Comparison of ENCODE assay signal across 1 cellular context in the genomic region with DNA sequence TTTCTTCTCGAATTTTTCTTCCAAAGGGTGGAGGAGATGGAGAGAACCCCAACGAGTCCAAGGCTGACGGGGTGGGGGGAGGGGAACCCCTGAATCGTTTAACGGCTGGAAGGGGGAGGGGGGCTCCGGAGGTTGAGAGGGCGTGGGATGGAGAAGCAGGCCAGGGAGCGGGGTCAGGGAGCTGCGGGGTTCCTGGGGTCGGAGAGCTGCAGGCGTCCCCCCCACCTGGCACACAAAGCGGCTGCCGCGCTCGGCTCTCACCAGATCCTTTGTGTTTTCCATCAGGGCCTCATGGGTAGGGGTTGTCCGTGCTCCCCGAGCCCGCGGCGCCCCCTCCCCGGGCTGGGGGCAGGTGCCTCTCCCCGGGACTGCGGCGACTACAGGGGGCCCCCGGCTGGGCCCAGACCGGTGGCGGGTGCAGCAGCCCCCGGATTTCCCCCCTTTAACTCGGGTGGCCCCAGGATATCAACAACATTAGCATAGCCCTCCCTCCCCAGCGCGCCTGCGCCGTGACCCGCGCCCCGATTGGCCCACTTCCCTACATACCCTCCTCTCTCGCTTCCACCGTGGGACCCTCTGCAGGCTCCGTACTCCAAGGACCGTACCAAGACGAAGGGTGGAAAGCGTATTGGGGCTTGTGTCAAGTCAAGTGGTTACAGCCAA.
A peak's percentile ranks its signal among the peaks of the same experiment; 100 is the strongest.
TF ChIP-seq lines count a peak whose summit lies in the region.

A gene (minus strand): TSS at position 476 of the 663 bp plus-strand sequence. CDS start 34,888 bp downstream, outside the sequence.

TF ChIP-seq in HepG2, 621 proteins besides CTCF, POLR2A, EP300 and RAD21 (continued from another document and continues in another):
- TF ChIP-seq, protein P1, sequence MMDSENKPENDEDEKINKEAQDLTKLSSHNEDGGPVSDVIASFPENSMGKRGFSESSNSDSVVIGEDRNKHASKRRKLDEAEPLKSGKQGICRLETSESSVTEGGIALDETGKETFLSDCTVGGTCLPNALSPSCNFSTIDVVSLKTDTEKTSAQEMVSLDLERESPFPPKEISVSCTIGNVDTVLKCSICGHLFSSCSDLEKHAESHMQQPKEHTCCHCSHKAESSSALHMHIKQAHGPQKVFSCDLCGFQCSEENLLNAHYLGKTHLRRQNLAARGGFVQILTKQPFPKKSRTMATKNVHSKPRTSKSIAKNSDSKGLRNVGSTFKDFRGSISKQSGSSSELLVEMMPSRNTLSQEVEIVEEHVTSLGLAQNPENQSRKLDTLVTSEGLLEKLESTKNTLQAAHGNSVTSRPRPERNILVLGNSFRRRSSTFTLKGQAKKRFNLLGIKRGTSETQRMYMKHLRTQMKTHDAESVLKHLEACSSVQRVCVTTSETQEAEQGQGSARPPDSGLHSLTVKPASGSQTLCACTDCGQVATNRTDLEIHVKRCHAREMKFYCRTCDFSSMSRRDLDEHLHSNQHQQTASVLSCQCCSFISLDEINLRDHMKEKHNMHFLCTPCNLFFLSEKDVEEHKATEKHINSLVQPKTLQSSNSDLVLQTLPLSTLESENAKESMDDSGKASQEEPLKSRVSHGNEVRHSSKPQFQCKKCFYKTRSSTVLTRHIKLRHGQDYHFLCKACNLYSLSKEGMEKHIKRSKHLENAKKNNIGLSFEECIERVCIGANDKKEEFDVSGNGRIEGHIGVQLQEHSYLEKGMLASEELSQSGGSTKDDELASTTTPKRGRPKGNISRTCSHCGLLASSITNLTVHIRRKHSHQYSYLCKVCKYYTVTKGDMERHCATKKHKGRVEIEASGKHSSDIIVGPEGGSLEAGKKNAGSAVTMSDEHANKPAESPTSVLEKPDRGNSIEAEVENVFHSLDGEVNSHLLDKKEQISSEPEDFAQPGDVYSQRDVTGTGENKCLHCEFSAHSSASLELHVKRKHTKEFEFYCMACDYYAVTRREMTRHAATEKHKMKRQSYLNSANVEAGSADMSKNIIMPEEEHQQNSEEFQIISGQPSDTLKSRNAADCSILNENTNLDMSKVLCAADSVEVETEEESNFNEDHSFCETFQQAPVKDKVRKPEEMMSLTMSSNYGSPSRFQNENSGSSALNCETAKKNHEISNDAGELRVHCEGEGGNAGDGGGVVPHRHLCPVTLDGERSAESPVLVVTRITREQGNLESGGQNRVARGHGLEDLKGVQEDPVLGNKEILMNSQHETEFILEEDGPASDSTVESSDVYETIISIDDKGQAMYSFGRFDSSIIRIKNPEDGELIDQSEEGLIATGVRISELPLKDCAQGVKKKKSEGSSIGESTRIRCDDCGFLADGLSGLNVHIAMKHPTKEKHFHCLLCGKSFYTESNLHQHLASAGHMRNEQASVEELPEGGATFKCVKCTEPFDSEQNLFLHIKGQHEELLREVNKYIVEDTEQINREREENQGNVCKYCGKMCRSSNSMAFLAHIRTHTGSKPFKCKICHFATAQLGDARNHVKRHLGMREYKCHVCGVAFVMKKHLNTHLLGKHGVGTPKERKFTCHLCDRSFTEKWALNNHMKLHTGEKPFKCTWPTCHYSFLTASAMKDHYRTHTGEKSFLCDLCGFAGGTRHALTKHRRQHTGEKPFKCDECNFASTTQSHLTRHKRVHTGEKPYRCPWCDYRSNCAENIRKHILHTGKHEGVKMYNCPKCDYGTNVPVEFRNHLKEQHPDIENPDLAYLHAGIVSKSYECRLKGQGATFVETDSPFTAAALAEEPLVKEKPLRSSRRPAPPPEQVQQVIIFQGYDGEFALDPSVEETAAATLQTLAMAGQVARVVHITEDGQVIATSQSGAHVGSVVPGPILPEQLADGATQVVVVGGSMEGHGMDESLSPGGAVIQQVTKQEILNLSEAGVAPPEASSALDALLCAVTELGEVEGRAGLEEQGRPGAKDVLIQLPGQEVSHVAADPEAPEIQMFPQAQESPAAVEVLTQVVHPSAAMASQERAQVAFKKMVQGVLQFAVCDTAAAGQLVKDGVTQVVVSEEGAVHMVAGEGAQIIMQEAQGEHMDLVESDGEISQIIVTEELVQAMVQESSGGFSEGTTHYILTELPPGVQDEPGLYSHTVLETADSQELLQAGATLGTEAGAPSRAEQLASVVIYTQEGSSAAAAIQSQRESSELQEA (CRISPR knock-in tag; IDR thresholded peaks at IDR 0.05; ENCODE audit: not compliant biosample characterization): no peak
- no peak for TF ChIP-seq ZKSCAN1 (IDR thresholded peaks at IDR 0.05; ENCODE audit: low read length)
- TF ChIP-seq MBD4 (IDR thresholded peaks at IDR 0.05; ENCODE audit: borderline replicate concordance, low read length): no peak
- TF ChIP-seq, protein P2, sequence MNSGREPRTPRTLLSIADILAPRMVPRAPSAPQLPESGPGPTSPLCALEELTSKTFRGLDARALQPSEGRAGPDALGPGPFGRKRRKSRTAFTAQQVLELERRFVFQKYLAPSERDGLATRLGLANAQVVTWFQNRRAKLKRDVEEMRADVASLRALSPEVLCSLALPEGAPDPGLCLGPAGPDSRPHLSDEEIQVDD (CRISPR knock-in tag; IDR thresholded peaks at IDR 0.05; ENCODE audit: borderline replicate concordance): no peak
- TF ChIP-seq ZBTB21 (CRISPR knock-in tag; IDR thresholded peaks at IDR 0.05): no peak
- no peak for TF ChIP-seq ZSCAN22 (CRISPR knock-in tag; IDR thresholded peaks at IDR 0.05)
- TF ChIP-seq FOXJ3 (CRISPR knock-in tag; IDR thresholded peaks at IDR 0.05; ENCODE audit: borderline replicate concordance): no peak
- TF ChIP-seq KLF16 (CRISPR knock-in tag; IDR thresholded peaks at IDR 0.05): no peak
- no peak for TF ChIP-seq ATRX (CRISPR knock-in tag; IDR thresholded peaks at IDR 0.05; ENCODE audit: borderline replicate concordance)
- TF ChIP-seq, protein P3, sequence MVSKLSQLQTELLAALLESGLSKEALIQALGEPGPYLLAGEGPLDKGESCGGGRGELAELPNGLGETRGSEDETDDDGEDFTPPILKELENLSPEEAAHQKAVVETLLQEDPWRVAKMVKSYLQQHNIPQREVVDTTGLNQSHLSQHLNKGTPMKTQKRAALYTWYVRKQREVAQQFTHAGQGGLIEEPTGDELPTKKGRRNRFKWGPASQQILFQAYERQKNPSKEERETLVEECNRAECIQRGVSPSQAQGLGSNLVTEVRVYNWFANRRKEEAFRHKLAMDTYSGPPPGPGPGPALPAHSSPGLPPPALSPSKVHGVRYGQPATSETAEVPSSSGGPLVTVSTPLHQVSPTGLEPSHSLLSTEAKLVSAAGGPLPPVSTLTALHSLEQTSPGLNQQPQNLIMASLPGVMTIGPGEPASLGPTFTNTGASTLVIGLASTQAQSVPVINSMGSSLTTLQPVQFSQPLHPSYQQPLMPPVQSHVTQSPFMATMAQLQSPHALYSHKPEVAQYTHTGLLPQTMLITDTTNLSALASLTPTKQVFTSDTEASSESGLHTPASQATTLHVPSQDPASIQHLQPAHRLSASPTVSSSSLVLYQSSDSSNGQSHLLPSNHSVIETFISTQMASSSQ (IDR thresholded peaks at IDR 0.05; ENCODE audit: low read depth): no peak
- TF ChIP-seq, protein P3 (CRISPR knock-in tag; IDR thresholded peaks at IDR 0.05; ENCODE audit: borderline replicate concordance): no peak
- no peak for TF ChIP-seq NONO (IDR thresholded peaks at IDR 0.05)
- no peak; the same call in 1 of the 2 replicates for TF ChIP-seq NONO (CRISPR knock-in tag; conservative IDR thresholded peaks at IDR 0.05)
- 0 out of 2 replicates have a peak, but pooled peaks have one; percentile 39 for TF ChIP-seq HHEX (CRISPR knock-in tag; IDR thresholded peaks at IDR 0.05)
- TF ChIP-seq CENPX (CRISPR knock-in tag; IDR thresholded peaks at IDR 0.05): no peak
- TF ChIP-seq ZNF672 (CRISPR knock-in tag; IDR thresholded peaks at IDR 0.05): no peak
- TF ChIP-seq, protein P4, sequence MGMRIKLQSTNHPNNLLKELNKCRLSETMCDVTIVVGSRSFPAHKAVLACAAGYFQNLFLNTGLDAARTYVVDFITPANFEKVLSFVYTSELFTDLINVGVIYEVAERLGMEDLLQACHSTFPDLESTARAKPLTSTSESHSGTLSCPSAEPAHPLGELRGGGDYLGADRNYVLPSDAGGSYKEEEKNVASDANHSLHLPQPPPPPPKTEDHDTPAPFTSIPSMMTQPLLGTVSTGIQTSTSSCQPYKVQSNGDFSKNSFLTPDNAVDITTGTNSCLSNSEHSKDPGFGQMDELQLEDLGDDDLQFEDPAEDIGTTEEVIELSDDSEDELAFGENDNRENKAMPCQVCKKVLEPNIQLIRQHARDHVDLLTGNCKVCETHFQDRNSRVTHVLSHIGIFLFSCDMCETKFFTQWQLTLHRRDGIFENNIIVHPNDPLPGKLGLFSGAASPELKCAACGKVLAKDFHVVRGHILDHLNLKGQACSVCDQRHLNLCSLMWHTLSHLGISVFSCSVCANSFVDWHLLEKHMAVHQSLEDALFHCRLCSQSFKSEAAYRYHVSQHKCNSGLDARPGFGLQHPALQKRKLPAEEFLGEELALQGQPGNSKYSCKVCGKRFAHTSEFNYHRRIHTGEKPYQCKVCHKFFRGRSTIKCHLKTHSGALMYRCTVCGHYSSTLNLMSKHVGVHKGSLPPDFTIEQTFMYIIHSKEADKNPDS (CRISPR knock-in tag; IDR thresholded peaks at IDR 0.05): no peak
- no peak for TF ChIP-seq ZNF547 (CRISPR knock-in tag; IDR thresholded peaks at IDR 0.05)
- no peak for TF ChIP-seq ZNF205 (CRISPR knock-in tag; IDR thresholded peaks at IDR 0.05)
- TF ChIP-seq REXO4 (CRISPR knock-in tag; IDR thresholded peaks at IDR 0.05; ENCODE audit: borderline replicate concordance): no peak
- TF ChIP-seq SOX5 (CRISPR knock-in tag; IDR thresholded peaks at IDR 0.05; ENCODE audit: borderline replicate concordance): no peak
- TF ChIP-seq, protein P5, sequence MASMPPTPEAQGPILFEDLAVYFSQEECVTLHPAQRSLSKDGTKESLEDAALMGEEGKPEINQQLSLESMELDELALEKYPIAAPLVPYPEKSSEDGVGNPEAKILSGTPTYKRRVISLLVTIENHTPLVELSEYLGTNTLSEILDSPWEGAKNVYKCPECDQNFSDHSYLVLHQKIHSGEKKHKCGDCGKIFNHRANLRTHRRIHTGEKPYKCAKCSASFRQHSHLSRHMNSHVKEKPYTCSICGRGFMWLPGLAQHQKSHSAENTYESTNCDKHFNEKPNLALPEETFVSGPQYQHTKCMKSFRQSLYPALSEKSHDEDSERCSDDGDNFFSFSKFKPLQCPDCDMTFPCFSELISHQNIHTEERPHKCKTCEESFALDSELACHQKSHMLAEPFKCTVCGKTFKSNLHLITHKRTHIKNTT (CRISPR knock-in tag; IDR thresholded peaks at IDR 0.05): no peak
- no peak for TF ChIP-seq RCOR2 (CRISPR knock-in tag; IDR thresholded peaks at IDR 0.05)
- 0 out of 2 replicates have a peak, but pooled peaks have one; percentile 10 for TF ChIP-seq NR2F2 (IDR thresholded peaks at IDR 0.05; ENCODE audit: borderline replicate concordance, low read depth)
- TF ChIP-seq PRMT3 (CRISPR knock-in tag; IDR thresholded peaks at IDR 0.05; ENCODE audit: borderline replicate concordance, low read depth): no peak
- no peak for TF ChIP-seq RBAK (CRISPR knock-in tag; IDR thresholded peaks at IDR 0.05)
- no peak for TF ChIP-seq GATA4 (IDR thresholded peaks at IDR 0.05; ENCODE audit: borderline replicate concordance, low read depth)
- TF ChIP-seq, protein P6, sequence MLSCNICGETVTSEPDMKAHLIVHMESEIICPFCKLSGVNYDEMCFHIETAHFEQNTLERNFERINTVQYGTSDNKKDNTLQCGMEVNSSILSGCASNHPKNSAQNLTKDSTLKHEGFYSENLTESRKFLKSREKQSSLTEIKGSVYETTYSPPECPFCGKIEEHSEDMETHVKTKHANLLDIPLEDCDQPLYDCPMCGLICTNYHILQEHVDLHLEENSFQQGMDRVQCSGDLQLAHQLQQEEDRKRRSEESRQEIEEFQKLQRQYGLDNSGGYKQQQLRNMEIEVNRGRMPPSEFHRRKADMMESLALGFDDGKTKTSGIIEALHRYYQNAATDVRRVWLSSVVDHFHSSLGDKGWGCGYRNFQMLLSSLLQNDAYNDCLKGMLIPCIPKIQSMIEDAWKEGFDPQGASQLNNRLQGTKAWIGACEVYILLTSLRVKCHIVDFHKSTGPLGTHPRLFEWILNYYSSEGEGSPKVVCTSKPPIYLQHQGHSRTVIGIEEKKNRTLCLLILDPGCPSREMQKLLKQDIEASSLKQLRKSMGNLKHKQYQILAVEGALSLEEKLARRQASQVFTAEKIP (CRISPR knock-in tag; IDR thresholded peaks at IDR 0.05; ENCODE audit: borderline replicate concordance): no peak
- TF ChIP-seq, protein P7, sequence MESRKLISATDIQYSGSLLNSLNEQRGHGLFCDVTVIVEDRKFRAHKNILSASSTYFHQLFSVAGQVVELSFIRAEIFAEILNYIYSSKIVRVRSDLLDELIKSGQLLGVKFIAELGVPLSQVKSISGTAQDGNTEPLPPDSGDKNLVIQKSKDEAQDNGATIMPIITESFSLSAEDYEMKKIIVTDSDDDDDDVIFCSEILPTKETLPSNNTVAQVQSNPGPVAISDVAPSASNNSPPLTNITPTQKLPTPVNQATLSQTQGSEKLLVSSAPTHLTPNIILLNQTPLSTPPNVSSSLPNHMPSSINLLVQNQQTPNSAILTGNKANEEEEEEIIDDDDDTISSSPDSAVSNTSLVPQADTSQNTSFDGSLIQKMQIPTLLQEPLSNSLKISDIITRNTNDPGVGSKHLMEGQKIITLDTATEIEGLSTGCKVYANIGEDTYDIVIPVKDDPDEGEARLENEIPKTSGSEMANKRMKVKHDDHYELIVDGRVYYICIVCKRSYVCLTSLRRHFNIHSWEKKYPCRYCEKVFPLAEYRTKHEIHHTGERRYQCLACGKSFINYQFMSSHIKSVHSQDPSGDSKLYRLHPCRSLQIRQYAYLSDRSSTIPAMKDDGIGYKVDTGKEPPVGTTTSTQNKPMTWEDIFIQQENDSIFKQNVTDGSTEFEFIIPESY (CRISPR knock-in tag; IDR thresholded peaks at IDR 0.05): no peak
